20 cellular contexts compared by ENCODE assay signal in genomic region chr5:42543774-42544173, GRCh38.
"Had no signal": no experiment of that assay in that cellular context is flagged by ENCODE, and none has a peak within 500 bp of the region (broad histone marks: within the 10 kb centered on the region; RNA-seq: fewer than 3 reads in every experiment).

No MANE protein-coding gene starts in this region.

- H3K4me3 ChIP-seq: coronary artery, dorsolateral prefrontal cortex, esophagus muscularis mucosa, gastroesophageal sphincter, heart left ventricle, left ventricle myocardium inferior, lower lobe of right lung, mucosa of descending colon had no signal

- FAIRE-seq: colon, endothelial cell of umbilical vein, frontal cortex had no signal

- H3K27ac ChIP-seq: coronary artery, dorsolateral prefrontal cortex, esophagus muscularis mucosa, foreskin keratinocyte, gastroesophageal sphincter, heart left ventricle, left ventricle myocardium inferior, lower lobe of right lung had no signal

- H3K27me3 ChIP-seq: dorsolateral prefrontal cortex, esophagus muscularis mucosa, foreskin keratinocyte, gastroesophageal sphincter, heart left ventricle had no signal

- H3K36me3 ChIP-seq: esophagus muscularis mucosa, gastroesophageal sphincter, heart left ventricle, left ventricle myocardium inferior, lower lobe of right lung had no signal

- DNase-seq: dermis blood vessel endothelial cell; dorsolateral prefrontal cortex; effector CD4-positive, alpha-beta T cell; effector memory CD4-positive, alpha-beta T cell; foreskin keratinocyte; heart left ventricle; hippocampal formation; immature natural killer cell; islet precursor cell; left cardiac atrium; left ventricle myocardium inferior; lower lobe of right lung; mesenchymal stem cell; mucosa of descending colon had no signal

- ATAC-seq: foreskin keratinocyte, gastroesophageal sphincter, heart left ventricle, left cardiac atrium, lower lobe of right lung, mucosa of descending colon had no signal

- H3K4me1 ChIP-seq: foreskin keratinocyte, lower lobe of right lung had no signal
